In genomic region chr1:60251426-60251825, GRCh38 we compare ENCODE assay signal across 25 cellular contexts.
DNase-seq lines count a peak whose midpoint lies in the region; FAIRE-seq and TF ChIP-seq lines count a peak whose summit lies in the region.
"Had no signal": no experiment of that assay in that cellular context is flagged by ENCODE, and none has a peak within 500 bp of the region (broad histone marks: within the 10 kb centered on the region; RNA-seq: fewer than 3 reads in every experiment).

No MANE protein-coding gene starts in this region.

- 86% methylated on average over 2 of the region's 2 CpGs for WGBS in esophagus muscularis mucosa

- POLR2A ChIA-PET in PC-9 (lab: Charles Lee; ENCODE audit: unreplicated experiment), result no interaction called here

- H3K9me3 ChIP-seq in PC-9 (ENCODE audit: insufficient read depth, low read depth) (peaks cover 2% of the 10 kb centered on the region; the same call in 1 of the 2 replicates), esophagus muscularis mucosa (no peaks in the 10 kb centered on the region)
- H3K9me3 ChIP-seq: BE2C, BLaER1 had no signal

- FAIRE-seq in bronchial epithelial cell (lab: Jason Lieb, UNC), result no peak
- FAIRE-seq: A204.1, GM12878, GM12892, GM18507 had no signal

- TF ChIP-seq POLR2A in esophagus muscularis mucosa (IDR thresholded peaks at IDR 0.05; ENCODE audit: low read depth), result no peak

- H3K27ac ChIP-seq in PC-9 (peak overlapping the region; percentile 43), esophagus muscularis mucosa (replicated peaks in 1 of 4) (no peak overlapping the region)
- H3K27ac ChIP-seq: BLaER1 had no signal

- BruUV-seq in PC-9 (replicated peaks; lab: Mats Ljungman, UMichigan), result no TSS peak

- intact Hi-C loops in PC-9 (cut with micrococcal nuclease; ENCODE audit: unreplicated experiment), result no loop called here
- intact Hi-C loops in esophagus muscularis mucosa (cut with DNase I), result no loop called here

- no peaks in the 10 kb centered on the region for H4K20me1 ChIP-seq in PC-9 (ENCODE audit: insufficient read depth)
- H4K20me1 ChIP-seq: BLaER1 had no signal

- no peak for TF ChIP-seq CTCF in PC-9 (conservative IDR thresholded peaks at IDR 0.05)
- no peak for TF ChIP-seq CTCF in bronchial epithelial cell (IDR thresholded peaks at IDR 0.05; ENCODE audit: insufficient read depth, low read length, severe bottlenecking)
- no peak for TF ChIP-seq CTCF in esophagus muscularis mucosa (IDR thresholded peaks at IDR 0.05)

- peak in 1 of 2 experiments; percentile 45 for DNase-seq in PC-9
- DNase-seq in bronchial epithelial cell (ENCODE audit: low read depth), result peak; percentile 58
- DNase-seq in OCI-M1 (lab: John Stamatoyannopoulos, UW), result no peak
- DNase-seq in activated effector memory CD4-positive, alpha-beta T cell treated with anti-CD3 and anti-CD28 coated beads, Interleukin-2, amount 50 U/mL, for 16 hours, result no peak
- no peak for DNase-seq in esophagus muscularis mucosa (ENCODE audit: extremely low spot score)
- DNase-seq: 8988T; ACHN; BE2C; C1 segment of cervical spinal cord; CD4-positive, alpha-beta memory T cell; CD4-positive, CD25-positive, alpha-beta regulatory T cell; CD8-positive, alpha-beta memory T cell; COR-L47; DMS 273 treated with DMSO at 0.1 percent for 48 hours; DMS153; DMS53; DMS79; DND-41; EL; GDM1 had no signal

- no peaks in the 10 kb centered on the region for H3F3A ChIP-seq in PC-9 (ENCODE audit: insufficient read depth, low read depth)

- peak overlapping the region; percentile 4; the same call in 1 of the 2 replicates for H3K4me2 ChIP-seq in PC-9
- H3K4me2 ChIP-seq: BLaER1 had no signal

- no peak overlapping the region for H3K4me3 ChIP-seq in PC-9
- H3K4me3 ChIP-seq in bronchial epithelial cell (ENCODE audit: low read depth, low read length), result no peak overlapping the region
- no peak overlapping the region for H3K4me3 ChIP-seq in esophagus muscularis mucosa
- H3K4me3 ChIP-seq: BLaER1, GM12878 had no signal

- H3K4me1 ChIP-seq in PC-9 (replicated peaks; ENCODE audit: insufficient read depth) (peaks cover 29% of the 10 kb centered on the region), esophagus muscularis mucosa (peaks cover 0 to 7% (median 0%) of the 10 kb centered on the region in 4 donors)
- H3K4me1 ChIP-seq: BE2C, BLaER1 had no signal

- no peaks in the 10 kb centered on the region for H3K27me3 ChIP-seq in PC-9 (ENCODE audit: insufficient read depth, low read depth)
- no peaks in the 10 kb centered on the region for H3K27me3 ChIP-seq in bronchial epithelial cell (ENCODE audit: control insufficient read depth, insufficient read depth, low read length)
- no peaks in the 10 kb centered on the region for H3K27me3 ChIP-seq in esophagus muscularis mucosa
- H3K27me3 ChIP-seq: BE2C, BLaER1 had no signal

- H3K9me2 ChIP-seq in PC-9 (ENCODE audit: insufficient read depth), result no peaks in the 10 kb centered on the region

- no peaks in the 10 kb centered on the region for H3K79me2 ChIP-seq in PC-9 (ENCODE audit: low read depth)

- TF ChIP-seq EP300 in esophagus muscularis mucosa (IDR thresholded peaks at IDR 0.05), result no peak

- CTCF ChIA-PET in PC-9 (lab: Charles Lee), result no interaction called here

- H2AFZ ChIP-seq in PC-9, result peak overlapping the region; percentile 48; the same call in 1 of the 2 replicates

- no peaks in the 10 kb centered on the region; the same call in 1 of the 2 replicates for H3K36me3 ChIP-seq in PC-9 (ENCODE audit: low read depth)
- H3K36me3 ChIP-seq in bronchial epithelial cell (ENCODE audit: control insufficient read depth, insufficient read depth, low read length), result no peaks in the 10 kb centered on the region
- no peaks in the 10 kb centered on the region for H3K36me3 ChIP-seq in esophagus muscularis mucosa
- H3K36me3 ChIP-seq: BE2C, BLaER1 had no signal
